8 cellular contexts compared by ENCODE assay signal in the genomic region with DNA sequence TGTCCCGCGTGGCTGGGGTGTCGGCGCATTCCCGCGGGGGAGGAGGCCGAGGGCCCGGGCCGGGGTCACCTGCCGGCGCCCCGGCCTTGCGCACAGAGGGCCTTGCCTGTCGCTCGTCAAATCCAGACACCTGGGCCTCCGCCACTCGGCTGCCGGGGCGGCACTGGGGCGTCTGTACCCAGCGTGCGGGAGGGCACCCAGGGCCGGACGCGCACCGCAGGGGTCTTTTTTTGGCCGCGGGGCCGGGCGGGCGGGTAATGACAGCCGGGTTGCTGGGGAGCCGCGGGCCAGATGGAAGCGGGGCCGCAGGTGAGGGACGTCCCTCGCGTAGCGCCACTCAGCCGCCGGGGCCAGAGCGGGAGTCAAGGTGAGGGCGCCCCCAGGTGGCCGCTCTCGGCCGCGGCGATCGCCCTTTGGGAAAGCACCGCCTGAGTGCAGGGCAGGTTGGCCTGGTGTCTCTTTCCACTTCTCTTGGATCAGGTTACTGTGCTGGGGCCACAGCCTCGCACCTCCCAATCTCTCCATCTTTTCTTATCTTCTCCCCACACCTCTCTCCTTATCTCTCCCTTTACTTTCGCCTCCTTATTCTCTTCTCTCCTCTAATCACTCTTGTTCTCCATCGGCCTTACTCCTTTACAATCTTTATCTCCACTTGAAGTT. TPM values are rescaled to one million over a fixed set of nuclear protein-coding genes. Genes with fewer than 3 reads are reported as not detected.
DNase-seq lines count a peak whose midpoint lies in the region; ATAC-seq and TF ChIP-seq lines count a peak whose summit lies in the region.

No MANE protein-coding gene starts in this region.

- intact Hi-C loops in activated CD8-positive, alpha-beta T cell treated with anti-CD3 and anti-CD28 coated beads for 36 hours (cut with micrococcal nuclease): no loop called here

- H3K4me1 Mint-ChIP-seq in activated CD8-positive, alpha-beta T cell treated with anti-CD3 and anti-CD28 coated beads for 36 hours (ENCODE audit: low read depth): peaks cover 20% of the 10 kb centered on the region

- POLR2A ChIA-PET in activated CD8-positive, alpha-beta T cell treated with anti-CD3 and anti-CD28 coated beads for 36 hours (lab: Charles Lee): interaction anchor here (0.6 kb wide), 1 partner anchor 12 kb away, joined by 3 read pairs; no protein-coding TSS in a partner anchor

- CTCF ChIA-PET in activated CD8-positive, alpha-beta T cell treated with anti-CD3 and anti-CD28 coated beads for 36 hours (lab: Charles Lee): interaction anchor here (1.0 to 11.5 kb wide), 8 partner anchors 8 to 81 kb away, joined by 3 to 177 read pairs (median 6); no protein-coding TSS in a partner anchor

- DNase-seq in NCI-H2029 (lab: John Stamatoyannopoulos, UW) (peak; percentile 65), NCI-H2029 treated with DMSO at 0.1 percent for 48 hours (lab: John Stamatoyannopoulos, UW) (no peak), MG63 (peak; percentile 57), lung (ENCODE audit: low spot score) (peak; percentile 82)
- DNase-seq in activated CD8-positive, alpha-beta T cell treated with anti-CD3 and anti-CD28 coated beads for 36 hours: peak; percentile 93
- peak; percentile 76 for DNase-seq in stimulated activated CD8-positive, alpha-beta memory T cell treated with anti-CD3 and anti-CD28 coated beads, Interleukin-12 subunit alpha, Interleukin-12 subunit beta, amount 100 ng/mL, for 1 hour (ENCODE audit: low read depth)

- H3K9ac ChIP-seq in duodenal mucosa (ENCODE audit: low read depth in 1 of 2, low read length in 2 of 2): peak overlapping the region; percentile 25 to 32

- H3K27me3 ChIP-seq in MG63: no peaks in the 10 kb centered on the region
- H3K27me3 ChIP-seq in duodenal mucosa (ENCODE audit: control insufficient read depth in 1 of 2, insufficient read depth in 2 of 2, low read length in 2 of 2): peaks cover 21 to 22% of the 10 kb centered on the region in 2 donors
- no peaks in the 10 kb centered on the region for H3K27me3 ChIP-seq in lung (ENCODE audit: control insufficient read depth, insufficient read depth)

- H3K9me3 Mint-ChIP-seq in activated CD8-positive, alpha-beta T cell treated with anti-CD3 and anti-CD28 coated beads for 36 hours: no peaks in the 10 kb centered on the region

- H3K4me1 ChIP-seq in duodenal mucosa (ENCODE audit: control insufficient read depth in 1 of 2, insufficient read depth in 2 of 2, low read length in 2 of 2) (peaks cover 23 to 29% of the 10 kb centered on the region in 2 donors), lung (ENCODE audit: control insufficient read depth in 2 of 2, insufficient read depth in 2 of 2, low read length in 2 of 2) (peaks cover 0 to 34% of the 10 kb centered on the region in 2 donors)

- H3K4me3 ChIP-seq in MG63 (no peak overlapping the region), duodenal mucosa (ENCODE audit: low read depth in 1 of 2, low read length in 2 of 2) (peak overlapping the region; percentile 73 to 74), lung (peak overlapping the region; percentile 39)

- H3K4me3 Mint-ChIP-seq in activated CD8-positive, alpha-beta T cell treated with anti-CD3 and anti-CD28 coated beads for 36 hours: peak overlapping the region; percentile 73

- no peaks in the 10 kb centered on the region for H3K36me3 Mint-ChIP-seq in activated CD8-positive, alpha-beta T cell treated with anti-CD3 and anti-CD28 coated beads for 36 hours (ENCODE audit: low read depth)

- no peak overlapping the region for H3K27ac Mint-ChIP-seq in activated CD8-positive, alpha-beta T cell treated with anti-CD3 and anti-CD28 coated beads for 36 hours

- H3K36me3 ChIP-seq in MG63 (peaks cover 15% of the 10 kb centered on the region), duodenal mucosa (ENCODE audit: control insufficient read depth in 1 of 2, insufficient read depth in 2 of 2, low read length in 2 of 2) (peaks cover 0 to 9% of the 10 kb centered on the region in 2 donors), lung (ENCODE audit: control insufficient read depth in 2 of 2, insufficient read depth in 2 of 2, low read length in 2 of 2) (peaks cover 7 to 11% of the 10 kb centered on the region in 2 donors)

- H3K27ac ChIP-seq in duodenal mucosa (ENCODE audit: low read depth, low read length) (peak overlapping the region; percentile 56), lung (ENCODE audit: low read depth in 1 of 2, low read length in 1 of 2) (peak overlapping the region; percentile 91 to 93)

- peak; percentile 67 for ATAC-seq in activated CD8-positive, alpha-beta T cell treated with anti-CD3 and anti-CD28 coated beads for 36 hours
- peak; percentile 60 for ATAC-seq in lung (ENCODE audit: insufficient read depth, low FRiP score)
- ATAC-seq in GM18519 (IDR thresholded peaks at IDR 0.05; ENCODE audit: low FRiP score, unreplicated experiment): no peak

- 4 to 5% methylated on average over 26 to 54 of the region's 54 CpGs for WGBS in lung, 2 donors

- H3K9me3 ChIP-seq in MG63: no peaks in the 10 kb centered on the region
- no peaks in the 10 kb centered on the region for H3K9me3 ChIP-seq in duodenal mucosa (ENCODE audit: control insufficient read depth in 1 of 2, low read length in 2 of 2)
- no peaks in the 10 kb centered on the region for H3K9me3 ChIP-seq in lung (ENCODE audit: control insufficient read depth in 2 of 2, insufficient read depth in 1 of 2, low read length in 1 of 2)

- TF ChIP-seq CTCF in activated CD8-positive, alpha-beta T cell treated with anti-CD3 and anti-CD28 coated beads for 36 hours (IDR thresholded peaks at IDR 0.05): peak; percentile 95
- TF ChIP-seq CTCF in lung (IDR thresholded peaks at IDR 0.05; ENCODE audit: control extremely low read depth, extremely low read depth): peak; percentile 87

- peaks cover 12% of the 10 kb centered on the region for H3K27me3 Mint-ChIP-seq in activated CD8-positive, alpha-beta T cell treated with anti-CD3 and anti-CD28 coated beads for 36 hours

RNA-seq across cellular contexts. Expression of gene PHLDB1, which starts 3.5 kb away (rescaled TPM):
- total RNA-seq in MG63 (2014; rRNA removed; shearing (Covaris generic); ENCODE audit: low replicate concordance): 55.3 and 58.4 TPM in 2 replicates
- total RNA-seq in activated CD8-positive, alpha-beta T cell treated with anti-CD3 and anti-CD28 coated beads for 36 hours: 1 to 10 TPM; 3.0 to 5.1 TPM
- 10 to 100 TPM; 82.8 to 90.5 TPM for total RNA-seq in lung
- 10 to 100 TPM; 27.3 to 69.3 TPM for polyA plus RNA-seq in lung

RNA-seq across cellular contexts. Expression of gene ARCN1, which starts 38.7 kb away (rescaled TPM):
- total RNA-seq in MG63 (2014; rRNA removed; shearing (Covaris generic); ENCODE audit: low replicate concordance): 92.2 and 122 TPM in 2 replicates
- 100 to 1,000 TPM; 134 to 135 TPM for total RNA-seq in activated CD8-positive, alpha-beta T cell treated with anti-CD3 and anti-CD28 coated beads for 36 hours
- total RNA-seq in lung: 100 to 1,000 TPM; 114 to 123 TPM
- polyA plus RNA-seq in lung: 10 to 100 TPM; 72.4 to 97.6 TPM

RNA-seq across cellular contexts. Expression of gene IFT46, which starts 45.2 kb away (rescaled TPM):
- 41.0 and 214 TPM in 2 replicates for total RNA-seq in MG63 (2014; rRNA removed; shearing (Covaris generic); ENCODE audit: low replicate concordance)
- total RNA-seq in activated CD8-positive, alpha-beta T cell treated with anti-CD3 and anti-CD28 coated beads for 36 hours: 10 to 100 TPM; 14.9 to 16.0 TPM
- 10 to 100 TPM; 27.2 to 32.9 TPM for total RNA-seq in lung
- 10 to 100 TPM; 15.3 to 21.7 TPM for polyA plus RNA-seq in lung
